ENCODE assay signal across 8 cellular contexts in the genomic region with DNA sequence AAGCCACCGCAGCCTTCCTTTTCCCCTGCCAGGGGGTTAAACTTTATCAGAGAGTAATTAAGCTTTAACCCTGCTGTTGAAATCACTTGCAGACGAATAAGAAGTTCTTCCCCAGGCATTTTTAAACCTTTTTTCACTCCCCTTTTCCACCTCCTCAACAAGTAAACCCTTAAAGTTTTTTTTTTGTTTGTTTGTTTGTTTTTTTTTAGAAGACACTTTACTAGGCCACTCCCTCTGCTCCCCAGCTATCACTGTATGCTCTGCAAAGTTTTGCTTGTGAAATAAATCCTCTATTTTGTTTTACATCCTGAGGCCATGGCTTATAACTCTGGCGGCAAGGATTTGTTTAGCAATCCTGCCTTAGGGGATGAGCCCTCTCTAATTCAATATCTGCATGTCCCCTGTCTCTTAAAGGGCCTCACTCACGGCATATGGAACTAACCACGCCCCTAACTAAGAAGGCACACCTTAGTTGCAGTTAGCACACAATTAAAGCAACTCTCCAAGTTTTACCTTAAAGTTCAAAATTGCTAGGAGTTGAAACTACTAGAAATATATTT.
A peak's percentile ranks its signal among the peaks of the same experiment; 100 is the strongest.
DNase-seq lines count a peak whose midpoint lies in the region; ATAC-seq, FAIRE-seq and TF ChIP-seq lines count a peak whose summit lies in the region.

No MANE protein-coding gene starts in this region.

- H3K4me1 ChIP-seq in neutrophil (ENCODE audit: control insufficient read depth in 1 of 2, insufficient read depth in 1 of 2, low read depth in 1 of 2, low read length in 1 of 2) = peaks cover 6 to 13% of the 10 kb centered on the region in 2 experiments

- no peaks in the 10 kb centered on the region for H3K9me3 Mint-ChIP-seq in endothelial cell (ENCODE audit: unreplicated experiment)

- no peaks in the 10 kb centered on the region for H3K27me3 ChIP-seq in neutrophil

- peak overlapping the region; percentile 93 for H3K4me3 Mint-ChIP-seq in endothelial cell (ENCODE audit: unreplicated experiment)

- H3K4me3 ChIP-seq in neutrophil (ENCODE audit: low read depth in 1 of 2, low read length in 1 of 2) = peak overlapping the region; percentile 20 to 33

- H3K27me3 Mint-ChIP-seq in endothelial cell (ENCODE audit: unreplicated experiment) = no peaks in the 10 kb centered on the region

- no peak for TF ChIP-seq POLR2A in GM12891 (IDR thresholded peaks at IDR 0.05; ENCODE audit: low read depth, low read length)

- no peaks in the 10 kb centered on the region for H3K36me3 ChIP-seq in neutrophil

- H3K36me3 Mint-ChIP-seq in endothelial cell (ENCODE audit: low read depth, unreplicated experiment) = no peaks in the 10 kb centered on the region

- peaks cover 11% of the 10 kb centered on the region for H3K4me1 Mint-ChIP-seq in endothelial cell (ENCODE audit: unreplicated experiment)

- H3K27ac Mint-ChIP-seq in endothelial cell (ENCODE audit: unreplicated experiment) = peak overlapping the region; percentile 80

- FAIRE-seq in GM12891 (lab: Jason Lieb, UNC) = no peak

- no peak for TF ChIP-seq CTCF in endothelial cell (IDR thresholded peaks at IDR 0.05; ENCODE audit: unreplicated experiment)
- no peak for TF ChIP-seq CTCF in neutrophil (IDR thresholded peaks at IDR 0.05)

- peak; percentile 5 for DNase-seq in LoVo (ENCODE audit: low spot score)
- no peak for DNase-seq in endothelial cell (ENCODE audit: low spot score)
- no peak for DNase-seq in stimulated activated naive CD4-positive, alpha-beta T cell (lab: John Stamatoyannopoulos, UW)
- DNase-seq in COLO829 (ENCODE audit: low spot score) = no peak
- DNase-seq in GM12891 (ENCODE audit: insufficient read length, low spot score) = no peak

- H3K9me3 ChIP-seq in neutrophil = no peaks in the 10 kb centered on the region

- H3K27ac ChIP-seq in neutrophil = no peak overlapping the region

- ATAC-seq in GM18861 (IDR thresholded peaks at IDR 0.05; ENCODE audit: unreplicated experiment) = peak; percentile 30
- ATAC-seq in HG03442 (IDR thresholded peaks at IDR 0.05; ENCODE audit: unreplicated experiment) = no peak

TF ChIP-seq in GM12891, 5 proteins besides CTCF, POLR2A, EP300 and RAD21:
- no peak for TF ChIP-seq SPI1 (IDR thresholded peaks at IDR 0.05; ENCODE audit: low read depth, low read length)
- TF ChIP-seq TAF1 (IDR thresholded peaks at IDR 0.05; ENCODE audit: low read depth, low read length) = no peak
- TF ChIP-seq PAX5 (IDR thresholded peaks at IDR 0.05; ENCODE audit: insufficient read depth, low read length, severe bottlenecking) = no peak
- no peak for TF ChIP-seq POU2F2 (IDR thresholded peaks at IDR 0.05; ENCODE audit: low read depth, low read length)
- TF ChIP-seq POLR2AphosphoS5 (IDR thresholded peaks at IDR 0.05; ENCODE audit: low read depth, low read length) = no peak
